In genomic region chr5:143241892-143242291, GRCh38 we compare ENCODE assay signal across 20 cellular contexts.
DNase-seq lines count a peak whose midpoint lies in the region; ATAC-seq, FAIRE-seq and TF ChIP-seq lines count a peak whose summit lies in the region.
"Had no signal": no experiment of that assay in that cellular context is flagged by ENCODE, and none has a peak within 500 bp of the region (broad histone marks: within the 10 kb centered on the region; RNA-seq: fewer than 3 reads in every experiment).

No MANE protein-coding gene starts in this region.

- 31 to 35% methylated on average over 1 of the region's 1 CpG for whole genome bisulfite sequencing in lower leg skin, 2 donors

- no peak for TF ChIP-seq POLR2A in lower leg skin (IDR thresholded peaks at IDR 0.05)

- H3K36me3 ChIP-seq in bronchial epithelial cell (ENCODE audit: control insufficient read depth, insufficient read depth, low read length): no peaks in the 10 kb centered on the region
- H3K36me3 ChIP-seq: HAP-1, upper lobe of left lung, WERI-Rb-1 had no signal

- FAIRE-seq in bronchial epithelial cell (lab: Jason Lieb, UNC): no peak

- TF ChIP-seq CTCF in bronchial epithelial cell (IDR thresholded peaks at IDR 0.05; ENCODE audit: insufficient read depth, low read length, severe bottlenecking) (no peak), lower leg skin (IDR thresholded peaks at IDR 0.05) (no peak), coronary artery (IDR thresholded peaks at IDR 0.05) (no peak)

- H3K27me3 ChIP-seq in bronchial epithelial cell (ENCODE audit: control insufficient read depth, insufficient read depth, low read length): no peaks in the 10 kb centered on the region
- H3K27me3 ChIP-seq: upper lobe of left lung had no signal

- ATAC-seq in GM18858 (IDR thresholded peaks at IDR 0.05; ENCODE audit: unreplicated experiment): no peak
- ATAC-seq: T-helper 17 cell had no signal

- DNase-seq in DMS53 treated with DMSO at 0.1 percent for 48 hours (lab: John Stamatoyannopoulos, UW; ENCODE audit: unreplicated experiment) (peak; percentile 23), HT1080 (ENCODE audit: low read depth) (peak; percentile 29), bronchial epithelial cell (ENCODE audit: low read depth) (peak; percentile 94), kidney glomerular epithelial cell (lab: John Stamatoyannopoulos, UW) (peak; percentile 8), lower leg skin (ENCODE audit: low spot score in 2 of 2) (no peak), coronary artery (ENCODE audit: low spot score) (no peak), SKM-1 (lab: John Stamatoyannopoulos, UW; ENCODE audit: unreplicated experiment) (no peak)
- DNase-seq: activated CD4-positive, alpha-beta T cell treated with anti-CD3 and anti-CD28 coated beads, Interleukin-2, amount 50 U/mL, for 48 hours; activated T-cell treated with anti-CD3 and anti-CD28 coated beads for 4 hours; amniotic stem cell; CD4-positive, alpha-beta T cell; DND-41; MM.1S; NCI-H1436 treated with DMSO at 0.1 percent for 48 hours; stimulated activated CD4-positive, alpha-beta T cell treated with anti-CD3 and anti-CD28 coated beads, Interleukin-12 subunit alpha, Interleukin-12 subunit beta, amount 100 ng/mL, for 4 hours; T-helper 17 cell; upper lobe of left lung; WERI-Rb-1 had no signal

- no peak overlapping the region for H3K4me3 ChIP-seq in bronchial epithelial cell (ENCODE audit: low read depth, low read length)
- no peak overlapping the region for H3K4me3 ChIP-seq in lower leg skin (ENCODE audit: low read depth, poor library complexity, severe bottlenecking)
- H3K4me3 ChIP-seq in coronary artery: no peak overlapping the region
- H3K4me3 ChIP-seq: HAP-1, upper lobe of left lung had no signal

- H3K27ac ChIP-seq in coronary artery: no peak overlapping the region
- H3K27ac ChIP-seq: upper lobe of left lung, WERI-Rb-1 had no signal

- intact Hi-C loops in lower leg skin (cut with DNase I; ENCODE audit: low total_unique reads): no loop called here

Comparison
In these comparisons a context has a peak if more than half of its experiments do, and no peak if none do; other contexts are left out.
1. DNase-seq: peak in DMS53 treated with DMSO at 0.1 percent for 48 hours (single experiment), HT1080 (single experiment), bronchial epithelial cell (single experiment) and kidney glomerular epithelial cell (single experiment); none in lower leg skin (0 of 2), coronary artery (single experiment) and SKM-1 (single experiment).